In the genomic region with DNA sequence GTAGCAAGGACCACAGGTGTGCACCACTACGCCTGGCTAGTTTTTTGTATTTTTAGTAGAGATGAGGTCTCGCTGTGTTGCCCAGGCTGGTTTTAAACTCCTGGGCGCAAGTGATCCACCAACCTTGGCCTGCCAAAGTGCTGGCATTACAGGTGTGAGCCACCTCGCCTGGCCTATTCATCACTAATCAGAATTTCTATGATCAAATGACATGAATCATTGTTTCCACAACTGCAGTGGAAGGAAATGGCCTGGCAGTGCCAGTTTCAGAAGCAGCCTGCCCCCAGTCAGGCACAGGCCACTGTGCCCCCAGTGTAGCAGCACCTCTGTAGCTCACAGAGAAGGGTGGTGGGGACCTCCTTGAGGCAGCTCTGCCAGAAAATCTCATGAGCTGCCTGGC, we compare ENCODE assay signal across 23 cellular contexts.
"Had no signal": no experiment of that assay in that cellular context is flagged by ENCODE, and none has a peak within 500 bp of the region (broad histone marks: within the 10 kb centered on the region; RNA-seq: fewer than 3 reads in every experiment).

No MANE protein-coding gene starts in this region.

- FAIRE-seq: frontal cortex, keratinocyte had no signal

- DNase-seq: cortex of kidney; effector CD4-positive, alpha-beta T cell; hypothalamus; immature natural killer cell; left ventricle myocardium superior; lower lobe of right lung; naive thymus-derived CD8-positive, alpha-beta T cell; nephron progenitor cell; nucleus accumbens; ovary; right lobe of liver; stimulated activated CD4-positive, alpha-beta T cell treated with anti-CD3 and anti-CD28 coated beads, Interleukin-12 subunit alpha, Interleukin-12 subunit beta, amount 100 ng/mL, for 4 hours; stimulated activated CD4-positive, alpha-beta T cell treated with anti-CD3 and anti-CD28 coated beads, Interleukin-1b, Interleukin-23, amount 100 ng/mL, for 48 hours; stimulated activated CD4-positive, alpha-beta T cell treated with anti-CD3 and anti-CD28 coated beads, Interleukin-4, amount 100 ng/mL, for 1 hour; stimulated activated CD8-positive, alpha-beta memory T cell treated with anti-CD3 and anti-CD28 coated beads, Interleukin-4, amount 100 ng/mL, for 48 hours; stimulated activated naive CD4-positive, alpha-beta T cell treated with Interleukin-2 at 50 U/mL for 16 hours; transverse colon had no signal

- H3K27me3 ChIP-seq: ovary, right lobe of liver, suprapubic skin, transverse colon, vagina had no signal

- H3K27me3 Mint-ChIP-seq: naive thymus-derived CD8-positive, alpha-beta T cell; progenitor cell of endocrine pancreas had no signal

- H3K27ac ChIP-seq: lower lobe of right lung, ovary, right lobe of liver, suprapubic skin, transverse colon, vagina had no signal

- H3K9me3 ChIP-seq: lower lobe of right lung, ovary, right lobe of liver, suprapubic skin, transverse colon, vagina had no signal

- H3K9me3 Mint-ChIP-seq: immature natural killer cell; naive thymus-derived CD8-positive, alpha-beta T cell; nephron progenitor cell had no signal

- H3K4me3 Mint-ChIP-seq: immature natural killer cell; naive thymus-derived CD8-positive, alpha-beta T cell; nephron progenitor cell had no signal

- H3K27ac Mint-ChIP-seq: nephron progenitor cell, progenitor cell of endocrine pancreas had no signal

- H3K4me1 ChIP-seq: lower lobe of right lung, suprapubic skin, transverse colon, vagina had no signal

- ATAC-seq: left ventricle myocardium superior; lower lobe of right lung; naive thymus-derived CD8-positive, alpha-beta T cell; right lobe of liver had no signal

- H3K4me3 ChIP-seq: lower lobe of right lung, ovary, right lobe of liver, smooth muscle cell, suprapubic skin, transverse colon, vagina had no signal

- H3K36me3 ChIP-seq: ovary had no signal
